In the genomic region with DNA sequence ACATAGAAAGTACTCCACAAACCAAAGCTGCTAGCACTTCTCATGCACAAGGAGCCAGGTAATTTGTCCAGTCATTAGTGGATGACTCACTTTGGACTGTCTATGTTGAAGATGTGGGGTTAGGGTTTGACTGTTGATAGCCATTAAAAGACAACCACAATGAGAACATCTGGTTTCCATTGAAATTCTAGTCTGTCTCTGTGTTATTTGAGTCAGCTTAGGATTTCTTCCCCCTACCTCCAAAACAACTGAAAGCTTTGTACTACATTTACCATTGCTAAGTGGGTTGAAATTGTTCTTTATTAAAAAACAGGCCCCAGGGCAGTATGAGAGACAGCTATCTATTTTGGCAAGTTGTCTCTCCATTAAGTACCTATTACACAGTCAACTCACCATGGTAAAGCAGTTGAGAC, we compare ENCODE assay signal across 14 cellular contexts. TPM values are rescaled to one million over a fixed set of nuclear protein-coding genes. Genes with fewer than 3 reads are reported as not detected.
DNase-seq lines count a peak whose midpoint lies in the region; ATAC-seq, FAIRE-seq and TF ChIP-seq lines count a peak whose summit lies in the region.
"Had no signal": no experiment of that assay in that cellular context is flagged by ENCODE, and none has a peak within 500 bp of the region (broad histone marks: within the 10 kb centered on the region; RNA-seq: fewer than 3 reads in every experiment).

No MANE protein-coding gene starts in this region.

- DNase-seq in DMS53 (lab: John Stamatoyannopoulos, UW) (peak; percentile 7), DMS53 treated with DMSO at 0.1 percent for 48 hours (lab: John Stamatoyannopoulos, UW; ENCODE audit: unreplicated experiment) (no peak), keratinocyte (ENCODE audit: low read depth, low spot score) (no peak), SW480 (ENCODE audit: low spot score) (no peak), pons (ENCODE audit: low spot score) (no peak), dorsolateral prefrontal cortex (no peak)
- DNase-seq: activated B cell treated with CpG ODN at 0.5 μM for 24 hours, left cardiac atrium, spleen, upper lobe of right lung had no signal

- intact Hi-C loops in dorsolateral prefrontal cortex (cut with DNase I): no loop called here

- H3K27me3 ChIP-seq in keratinocyte (ENCODE audit: control insufficient read depth, extremely low read depth, insufficient read depth, low read length) (no peaks in the 10 kb centered on the region), dorsolateral prefrontal cortex (no peaks in the 10 kb centered on the region)
- H3K27me3 ChIP-seq: spleen, upper lobe of right lung had no signal

- no peaks in the 10 kb centered on the region for H3K4me1 ChIP-seq in keratinocyte (ENCODE audit: control insufficient read depth, extremely low read depth, insufficient read depth, low read length)
- H3K4me1 ChIP-seq: spleen, upper lobe of right lung had no signal

- dilution Hi-C loops in keratinocyte (cut with MboI; ENCODE audit: extremely low pct_ligation_motif_present, low sequenced_read_pairs): loop anchor here (25.0 kb wide), 1 partner anchor 173 kb away; no protein-coding TSS in a partner anchor

- no peak for TF ChIP-seq CTCF in keratinocyte (optimal IDR thresholded peaks at IDR 0.05 in 1 of 3, IDR thresholded peaks at IDR 0.05 in 1 of 3, conservative IDR thresholded peaks at IDR 0.05 in 1 of 3; ENCODE audit: extremely low read depth in 1 of 3, insufficient read depth in 2 of 3, low read length in 3 of 3)
- no peak for TF ChIP-seq CTCF in dorsolateral prefrontal cortex (IDR thresholded peaks at IDR 0.05 in 54 of 56, conservative IDR thresholded peaks at IDR 0.05 in 2 of 56; ENCODE audit: low read depth in 1 of 56, partially characterized antibody in 56 of 56)

- H3K9me3 ChIP-seq in keratinocyte (ENCODE audit: control insufficient read depth, low read depth, low read length): no peaks in the 10 kb centered on the region
- H3K9me3 ChIP-seq: spleen, upper lobe of right lung had no signal

- H3K27ac ChIP-seq in keratinocyte (ENCODE audit: control insufficient read depth, insufficient read depth, low read length): no peak overlapping the region
- no peak overlapping the region for H3K27ac ChIP-seq in dorsolateral prefrontal cortex
- H3K27ac ChIP-seq: 22Rv1, spleen, upper lobe of right lung had no signal

- no peak overlapping the region for H3K9ac ChIP-seq in keratinocyte (ENCODE audit: control insufficient read depth, extremely low read depth, insufficient read depth, low read length)

- ATAC-seq in GM21515 (IDR thresholded peaks at IDR 0.05; ENCODE audit: unreplicated experiment) (peak; percentile 52), HG03558 (IDR thresholded peaks at IDR 0.05; ENCODE audit: extremely low read depth, unreplicated experiment) (peak; percentile 85)
- ATAC-seq: left cardiac atrium, upper lobe of right lung had no signal

- H3K79me2 ChIP-seq in keratinocyte (ENCODE audit: control insufficient read depth, insufficient read depth, low read length): no peaks in the 10 kb centered on the region

- no peaks in the 10 kb centered on the region for H4K20me1 ChIP-seq in keratinocyte (ENCODE audit: control insufficient read depth, extremely low read depth, insufficient read depth, low read length)

- no peak overlapping the region for H3K4me2 ChIP-seq in keratinocyte (ENCODE audit: control insufficient read depth, extremely low read depth, insufficient read depth, low read depth, low read length)

- no peaks in the 10 kb centered on the region for H3K36me3 ChIP-seq in keratinocyte (ENCODE audit: control insufficient read depth in 2 of 2, extremely low read depth in 1 of 2, insufficient read depth in 2 of 2, low read length in 2 of 2)
- H3K36me3 ChIP-seq: spleen, upper lobe of right lung had no signal

- H3K9me1 ChIP-seq in keratinocyte (ENCODE audit: control insufficient read depth, extremely low read depth, insufficient read depth, low read length): no peaks in the 10 kb centered on the region

- peak; percentile 20 for FAIRE-seq in keratinocyte (lab: Jason Lieb, UNC)
- FAIRE-seq: colon had no signal

- H3K4me3 ChIP-seq in keratinocyte (ENCODE audit: control insufficient read depth in 2 of 3, extremely low read depth in 1 of 3, insufficient read depth in 2 of 3, low read depth in 1 of 3, low read length in 3 of 3) (no peak overlapping the region), dorsolateral prefrontal cortex (no peak overlapping the region)
- H3K4me3 ChIP-seq: spleen, upper lobe of right lung had no signal

- no peak overlapping the region for H2AFZ ChIP-seq in keratinocyte (ENCODE audit: control insufficient read depth, low read length)

RNA-seq across cellular contexts. Expression of a gene that starts 50.2 kb away (rescaled TPM):
- polyA plus RNA-seq in keratinocyte: 0.17 to 0.35 TPM (median 0.25 TPM) in 3 replicates
- polyA plus RNA-seq in keratinocyte (2011; ENCODE audit: low read depth): 0.25 TPM
- polyA plus RNA-seq in keratinocyte (2011; cell fraction: cytosol; rRNA removed): 0.64 and 1.5 TPM in 2 replicates
- 0.52 and 1.4 TPM in 2 replicates for polyA plus RNA-seq in keratinocyte (2011; cell fraction: nucleus; rRNA removed)
- 0.53 and 0.59 TPM in 2 replicates for polyA plus RNA-seq in keratinocyte (2012; ENCODE audit: low replicate concordance)
- polyA minus RNA-seq in keratinocyte: 0.66 to 13.6 TPM in 2 of 3 replicates, not detected in the other
- 3.8 TPM for polyA minus RNA-seq in keratinocyte (2011; cell fraction: cytosol; rRNA and poly(A)+ RNA removed)
- polyA minus RNA-seq in keratinocyte (2011; cell fraction: nucleus; rRNA and poly(A)+ RNA removed): 0.74 and 2.5 TPM in 2 replicates
- total RNA-seq in dorsolateral prefrontal cortex: 10 to 100 TPM; 20.2 to 68.1 (median 34.7) TPM
